28 cellular contexts compared by ENCODE assay signal in genomic region chrX:39866229-39866628, GRCh38.
DNase-seq lines count a peak whose midpoint lies in the region; ATAC-seq and TF ChIP-seq lines count a peak whose summit lies in the region.
"Had no signal": no experiment of that assay in that cellular context is flagged by ENCODE, and none has a peak within 500 bp of the region (broad histone marks: within the 10 kb centered on the region; RNA-seq: fewer than 3 reads in every experiment).

No MANE protein-coding gene starts in this region.

- H3K4me2 ChIP-seq in GM23338 (no peak overlapping the region), smooth muscle cell (no peak overlapping the region)

- no peaks in the 10 kb centered on the region for H3K9me3 ChIP-seq in mucosa of descending colon
- H3K9me3 ChIP-seq in smooth muscle cell (replicated peaks; ENCODE audit: low read depth), result no peaks in the 10 kb centered on the region
- H3K9me3 ChIP-seq: tibial nerve had no signal

- no peak overlapping the region for H3K4me3 ChIP-seq in GM23338
- no peak overlapping the region for H3K4me3 ChIP-seq in mucosa of descending colon
- H3K4me3 ChIP-seq in smooth muscle cell, result no peak overlapping the region
- H3K4me3 ChIP-seq: dorsolateral prefrontal cortex, GM12878, lung, stomach, tibial nerve had no signal

- H3K4me1 Mint-ChIP-seq in GM23338 (peaks cover 10% of the 10 kb centered on the region), WTC11 (peaks cover 17% of the 10 kb centered on the region)

- H4K20me1 ChIP-seq in GM23338 (replicated peaks; ENCODE audit: insufficient read depth) (no peaks in the 10 kb centered on the region), smooth muscle cell (ENCODE audit: low read depth) (no peaks in the 10 kb centered on the region)

- TF ChIP-seq CTCF in GM23338 (conservative IDR thresholded peaks at IDR 0.05; ENCODE audit: low read depth in 2 of 2) (no peak), WTC11 (IDR thresholded peaks at IDR 0.05) (no peak), mucosa of descending colon (IDR thresholded peaks at IDR 0.05) (no peak), smooth muscle cell (IDR thresholded peaks at IDR 0.05; ENCODE audit: borderline replicate concordance, insufficient read depth, poor library complexity, severe bottlenecking) (no peak)

- CTCF ChIA-PET in WTC11 (lab: Charles Lee), result no interaction called here

- DNase-seq in DMS153 treated with DMSO at 0.1 percent for 48 hours (lab: John Stamatoyannopoulos, UW; ENCODE audit: unreplicated experiment), result peak; percentile 8
- no peak for DNase-seq in GM23338 (ENCODE audit: low spot score)
- no peak for DNase-seq in WTC11 (ENCODE audit: low spot score)
- DNase-seq in mucosa of descending colon, result no peak
- DNase-seq in mesenteric fat pad (ENCODE audit: low spot score), result no peak
- DNase-seq in stimulated activated CD4-positive, alpha-beta T cell treated with anti-CD3 and anti-CD28 coated beads, Interleukin-12 subunit alpha, Interleukin-12 subunit beta, amount 100 ng/mL, for 4 hours, result no peak
- DNase-seq in smooth muscle cell (lab: John Stamatoyannopoulos, UW; ENCODE audit: unreplicated experiment), result no peak
- DNase-seq: activated CD4-positive, alpha-beta T cell treated with anti-CD3 and anti-CD28 coated beads for 48 hours; activated naive CD4-positive, alpha-beta T cell treated with anti-CD3 and anti-CD28 coated beads, Interleukin-2, amount 50 U/mL, for 16 hours; aorta; CD4-positive, alpha-beta T cell; DMS79; dorsolateral prefrontal cortex; foreskin keratinocyte; hippocampal formation; NCI-H1436; NCI-H345; NK-92 treated with Interleukin-12 subunit alpha and Interleukin-12 subunit beta, amount 100 ng/mL, for 24 hours; retina; stomach had no signal

- H3K27ac ChIP-seq in GM23338 (ENCODE audit: low read depth) (no peak overlapping the region), smooth muscle cell (ENCODE audit: low read depth) (no peak overlapping the region)
- H3K27ac ChIP-seq: dorsolateral prefrontal cortex, epithelial cell of prostate, foreskin keratinocyte, tibial nerve had no signal

- H3K4me1 ChIP-seq in GM23338 (ENCODE audit: insufficient read depth), result no peaks in the 10 kb centered on the region; the same call in 1 of the 2 replicates
- no peaks in the 10 kb centered on the region for H3K4me1 ChIP-seq in mucosa of descending colon (ENCODE audit: low read depth)
- H3K4me1 ChIP-seq in smooth muscle cell (ENCODE audit: low read depth), result peaks cover 2% of the 10 kb centered on the region
- H3K4me1 ChIP-seq: foreskin keratinocyte, stomach, tibial nerve had no signal

- H3K27me3 Mint-ChIP-seq in GM23338 (ENCODE audit: insufficient read depth, low read depth, poor library complexity), result peaks cover 2% of the 10 kb centered on the region
- H3K27me3 Mint-ChIP-seq in WTC11 (ENCODE audit: low read depth), result no peaks in the 10 kb centered on the region
- H3K27me3 Mint-ChIP-seq: CD4-positive, alpha-beta T cell; central memory CD8-positive, alpha-beta T cell had no signal

- H3K9me3 Mint-ChIP-seq in GM23338 (no peaks in the 10 kb centered on the region), WTC11 (no peaks in the 10 kb centered on the region)
- H3K9me3 Mint-ChIP-seq: activated T-helper 1 cell treated with anti-CD3 and anti-CD28 coated beads, Interleukin-12 subunit alpha, Interleukin-12 subunit beta, Interleukin-2, Interleukin-4 antibody, amounts not matched to agents 30 ng/mL and 10 ng/mL and 1 ng/mL, durations not matched to agents 14 hours and 24 hours and 36 hours; CD4-positive, alpha-beta T cell; central memory CD8-positive, alpha-beta T cell had no signal

- WGBS in smooth muscle cell (ENCODE audit: low lambda C conversion rate), result 30% methylated on average over 3 of the region's 4 CpGs

- H3F3A ChIP-seq in GM23338 (replicated peaks; ENCODE audit: low read depth) (no peaks in the 10 kb centered on the region), smooth muscle cell (ENCODE audit: low read depth) (no peaks in the 10 kb centered on the region)

- no peak overlapping the region for H3K4me3 Mint-ChIP-seq in GM23338
- H3K4me3 Mint-ChIP-seq in WTC11, result no peak overlapping the region
- H3K4me3 Mint-ChIP-seq: activated T-helper 1 cell treated with anti-CD3 and anti-CD28 coated beads, Interleukin-12 subunit alpha, Interleukin-12 subunit beta, Interleukin-2, Interleukin-4 antibody, amounts not matched to agents 30 ng/mL and 10 ng/mL and 1 ng/mL, durations not matched to agents 14 hours and 24 hours and 36 hours; CD4-positive, alpha-beta T cell; central memory CD8-positive, alpha-beta T cell had no signal

- intact Hi-C loops in mucosa of descending colon (cut with DNase I, micrococcal nuclease), result no loop called here

- ATAC-seq in GM23338, result peak; percentile 36; the same call in 1 of the 3 replicates
- peak; percentile 60 for ATAC-seq in WTC11
- peak; percentile 63 for ATAC-seq in mucosa of descending colon
- no peak for ATAC-seq in GM21786 (IDR thresholded peaks at IDR 0.05; ENCODE audit: unreplicated experiment)
- ATAC-seq: foreskin keratinocyte, GM12878, Panc1 had no signal

- no peak overlapping the region for H2AFZ ChIP-seq in GM23338
- H2AFZ ChIP-seq in smooth muscle cell (ENCODE audit: low read depth), result no peak overlapping the region

- no peak overlapping the region for H3K9ac ChIP-seq in smooth muscle cell (ENCODE audit: low read depth)

- POLR2A ChIA-PET in WTC11 (lab: Charles Lee), result no interaction called here

- H3K36me3 Mint-ChIP-seq in GM23338 (ENCODE audit: low read depth) (no peaks in the 10 kb centered on the region), WTC11 (no peaks in the 10 kb centered on the region)

- H3K27me3 ChIP-seq in GM23338 (ENCODE audit: insufficient read depth) (no peaks in the 10 kb centered on the region), smooth muscle cell (ENCODE audit: low read depth) (no peaks in the 10 kb centered on the region)
- H3K27me3 ChIP-seq: foreskin keratinocyte, stomach, tibial nerve had no signal

- no peak overlapping the region for H3K27ac Mint-ChIP-seq in GM23338
- no peak overlapping the region for H3K27ac Mint-ChIP-seq in WTC11
- H3K27ac Mint-ChIP-seq: activated T-helper 1 cell treated with anti-CD3 and anti-CD28 coated beads, Interleukin-12 subunit alpha, Interleukin-12 subunit beta, Interleukin-2, Interleukin-4 antibody, amounts not matched to agents 30 ng/mL and 10 ng/mL and 1 ng/mL, durations not matched to agents 14 hours and 24 hours and 36 hours; CD4-positive, alpha-beta T cell had no signal

- H3K36me3 ChIP-seq in GM23338 (ENCODE audit: insufficient read depth) (no peaks in the 10 kb centered on the region), mucosa of descending colon (ENCODE audit: low read depth) (no peaks in the 10 kb centered on the region), smooth muscle cell (ENCODE audit: low read depth) (no peaks in the 10 kb centered on the region)
- H3K36me3 ChIP-seq: stomach, tibial nerve had no signal

- H3K79me2 ChIP-seq in GM23338 (replicated peaks; ENCODE audit: insufficient read depth), result no peaks in the 10 kb centered on the region
- H3K79me2 ChIP-seq in smooth muscle cell (ENCODE audit: low read depth), result no peaks in the 10 kb centered on the region

- H3K9me2 ChIP-seq in GM23338 (ENCODE audit: insufficient read depth), result no peaks in the 10 kb centered on the region

TF ChIP-seq in GM23338, 12 proteins besides CTCF, POLR2A, EP300 and RAD21 (continues in another document):
- TF ChIP-seq EZH2 (IDR thresholded peaks at IDR 0.05; ENCODE audit: low read depth, unreplicated experiment), result no peak
- no peak for TF ChIP-seq JUNB (IDR thresholded peaks at IDR 0.05; ENCODE audit: unreplicated experiment)
- no peak for TF ChIP-seq NANOG (IDR thresholded peaks at IDR 0.05; ENCODE audit: borderline replicate concordance)
- no peak for TF ChIP-seq ZNF114 (CRISPR knock-in tag; IDR thresholded peaks at IDR 0.05)
- TF ChIP-seq POLR2AphosphoS5 (IDR thresholded peaks at IDR 0.05; ENCODE audit: low read depth), result no peak
- TF ChIP-seq CREB1 (CRISPR knock-in tag; IDR thresholded peaks at IDR 0.05; ENCODE audit: low read depth), result no peak
- no peak for TF ChIP-seq ZNF331 (CRISPR knock-in tag; IDR thresholded peaks at IDR 0.05; ENCODE audit: low read depth)

TF ChIP-seq in WTC11, 78 proteins besides CTCF, POLR2A, EP300 and RAD21 (continues in another document):
- TF ChIP-seq AR (CRISPR knock-in tag; IDR thresholded peaks at IDR 0.05) (no peak), ZBTB21 (CRISPR knock-in tag; IDR thresholded peaks at IDR 0.05; ENCODE audit: borderline replicate concordance) (no peak), SOX15 (CRISPR knock-in tag; IDR thresholded peaks at IDR 0.05) (no peak), ATF1 (CRISPR knock-in tag; IDR thresholded peaks at IDR 0.05) (no peak), JAZF1 (CRISPR knock-in tag; IDR thresholded peaks at IDR 0.05) (no peak), SMAD3 (CRISPR knock-in tag; IDR thresholded peaks at IDR 0.05; ENCODE audit: borderline replicate concordance) (no peak), ESRRA (CRISPR knock-in tag; IDR thresholded peaks at IDR 0.05; ENCODE audit: borderline replicate concordance) (no peak)
